Comparison of ENCODE assay signal across 8 cellular contexts in genomic region chr20:34876161-34877001, GRCh38. TPM values are rescaled to one million over a fixed set of nuclear protein-coding genes. Genes with fewer than 3 reads are reported as not detected.
A peak's percentile ranks its signal among the peaks of the same experiment; 100 is the strongest.
DNase-seq lines count a peak whose midpoint lies in the region; ATAC-seq and TF ChIP-seq lines count a peak whose summit lies in the region.

Gene ACSS2 (plus strand): TSS chr20:34876612. CDS start chr20:34876646, 34 bp downstream.

- peak within 1 kb of the TSS; percentile 95 for H3K9ac ChIP-seq in duodenal mucosa (ENCODE audit: low read depth in 1 of 2, low read length in 2 of 2)

- peaks cover 8% of the 10 kb centered on the region for H3K36me3 Mint-ChIP-seq in activated CD4-positive, alpha-beta memory T cell treated with anti-CD3 and anti-CD28 coated beads, Interleukin-2, amount 10 ng/mL, durations not matched to agents 7 days and 5 days (ENCODE audit: low read depth)

- H3K27me3 ChIP-seq in BJ (ENCODE audit: control insufficient read depth, insufficient read depth, low read length) (no peaks in the 10 kb centered on the region), duodenal mucosa (ENCODE audit: control insufficient read depth in 1 of 2, insufficient read depth in 2 of 2, low read length in 2 of 2) (no peaks in the 10 kb centered on the region)

- ATAC-seq in GM19351 (IDR thresholded peaks at IDR 0.05; ENCODE audit: unreplicated experiment) (peak; percentile 55), HG03571 (IDR thresholded peaks at IDR 0.05; ENCODE audit: unreplicated experiment) (peak; percentile 60)

- H3K36me3 ChIP-seq in BJ (ENCODE audit: control insufficient read depth, insufficient read depth, low read length) (no peaks in the 10 kb centered on the region), duodenal mucosa (ENCODE audit: control insufficient read depth in 1 of 2, insufficient read depth in 2 of 2, low read length in 2 of 2) (no peaks in the 10 kb centered on the region)

- CTCF ChIA-PET in BJ (lab: Yijun Ruan, JAX): interaction anchor here (0.5 to 5.1 kb wide), 13 partner anchors 11 to 457 kb away, joined by 3 to 61 read pairs (median 3); partner anchors contain the start of genes GSS and MYH7B
- CTCF ChIA-PET in activated CD4-positive, alpha-beta memory T cell treated with anti-CD3 and anti-CD28 coated beads, Interleukin-2, amount 10 ng/mL, durations not matched to agents 7 days and 5 days (lab: Charles Lee): interaction anchor here (0.6 to 5.4 kb wide), 16 partner anchors 12 to 268 kb away, joined by 3 to 100 read pairs (median 4); partner anchors contain the start of genes GSS, MYH7B and TRPC4AP

- TF ChIP-seq CTCF in BJ (IDR thresholded peaks at IDR 0.05; ENCODE audit: insufficient read depth, low read depth, low read length) (no peak), lower leg skin (IDR thresholded peaks at IDR 0.05) (no peak)

- peaks cover 42 to 45% of the 10 kb centered on the region in 2 donors for H3K4me1 ChIP-seq in duodenal mucosa (ENCODE audit: control insufficient read depth in 1 of 2, insufficient read depth in 2 of 2, low read length in 2 of 2)

- H3K27ac Mint-ChIP-seq in activated CD4-positive, alpha-beta memory T cell treated with anti-CD3 and anti-CD28 coated beads, Interleukin-2, amount 10 ng/mL, durations not matched to agents 7 days and 5 days: peak within 1 kb of the TSS; percentile 77

- POLR2A ChIA-PET in BJ (lab: Charles Lee): interaction anchor here (0.6 to 0.7 kb wide), 4 partner anchors 50 to 396 kb away, joined by 3 to 26 read pairs (median 13); no protein-coding TSS in a partner anchor
- POLR2A ChIA-PET in activated CD4-positive, alpha-beta memory T cell treated with anti-CD3 and anti-CD28 coated beads, Interleukin-2, amount 10 ng/mL, durations not matched to agents 7 days and 5 days (lab: Charles Lee): interaction anchor here (0.8 to 3.8 kb wide), 17 partner anchors 10 to 883 kb away, joined by 3 to 37 read pairs (median 4); partner anchors contain the start of genes EDEM2, GSS, MYH7B and TRPC4AP

- H3K27ac ChIP-seq in duodenal mucosa (ENCODE audit: low read depth, low read length): peak within 1 kb of the TSS; percentile 91

- 0% methylated on average over 49 to 61 of the region's 61 CpGs for WGBS in lower leg skin, 2 donors

- peak within 1 kb of the TSS; percentile 93 for H3K4me3 Mint-ChIP-seq in activated CD4-positive, alpha-beta memory T cell treated with anti-CD3 and anti-CD28 coated beads, Interleukin-2, amount 10 ng/mL, durations not matched to agents 7 days and 5 days

- H3K27me3 Mint-ChIP-seq in activated CD4-positive, alpha-beta memory T cell treated with anti-CD3 and anti-CD28 coated beads, Interleukin-2, amount 10 ng/mL, durations not matched to agents 7 days and 5 days: peaks cover 2% of the 10 kb centered on the region

- intact Hi-C loops in lower leg skin (cut with DNase I; ENCODE audit: low total_unique reads): no loop called here

- H3K4me1 Mint-ChIP-seq in activated CD4-positive, alpha-beta memory T cell treated with anti-CD3 and anti-CD28 coated beads, Interleukin-2, amount 10 ng/mL, durations not matched to agents 7 days and 5 days: peaks cover 69% of the 10 kb centered on the region

- peak within 1 kb of the TSS; percentile 78 for H3K4me3 ChIP-seq in BJ (ENCODE audit: low read depth, low read length)
- peak within 1 kb of the TSS; percentile 87 to 95 for H3K4me3 ChIP-seq in duodenal mucosa (ENCODE audit: low read depth in 1 of 2, low read length in 2 of 2)
- peak within 1 kb of the TSS; percentile 83 for H3K4me3 ChIP-seq in lower leg skin (ENCODE audit: low read depth, poor library complexity, severe bottlenecking)

- no peaks in the 10 kb centered on the region for H3K9me3 Mint-ChIP-seq in activated CD4-positive, alpha-beta memory T cell treated with anti-CD3 and anti-CD28 coated beads, Interleukin-2, amount 10 ng/mL, durations not matched to agents 7 days and 5 days

- no peak for TF ChIP-seq POLR2A in lower leg skin (IDR thresholded peaks at IDR 0.05)

- no peaks in the 10 kb centered on the region for H3K9me3 ChIP-seq in duodenal mucosa (ENCODE audit: control insufficient read depth in 1 of 2, low read length in 2 of 2)

- DNase-seq in BJ (ENCODE audit: low read depth) (peak; percentile 86), NCI-H82 (lab: John Stamatoyannopoulos, UW) (peak; percentile 99), lower leg skin (ENCODE audit: low spot score in 2 of 2) (peak; percentile 99 to 100)
- DNase-seq in activated CD4-positive, alpha-beta memory T cell treated with anti-CD3 and anti-CD28 coated beads, Interleukin-2, amount 10 ng/mL, durations not matched to agents 7 days and 5 days: peak; percentile 99
- DNase-seq in stimulated activated CD4-positive, alpha-beta T cell treated with anti-CD3 and anti-CD28 coated beads, Interleukin-4, amount 100 ng/mL, for 4 hours: peak; percentile 92 to 97

RNA-seq across cellular contexts. Expression of gene ACSS2, which starts in this region (rescaled TPM):
- polyA plus RNA-seq in BJ (2011; rRNA removed): 29.3 and 32.1 TPM in 2 replicates
- polyA minus RNA-seq in BJ (2011; rRNA and poly(A)+ RNA removed): 34.6 and 67.9 TPM in 2 replicates
- total RNA-seq in activated CD4-positive, alpha-beta memory T cell treated with anti-CD3 and anti-CD28 coated beads, Interleukin-2, amount 10 ng/mL, durations not matched to agents 7 days and 5 days: 10 to 100 TPM; 43.5 to 47.5 TPM
- total RNA-seq in lower leg skin: 10 to 100 TPM; 54.3 to 98.1 (median 71.5) TPM

Comparison
In these comparisons a context has a peak if more than half of its experiments do, and no peak if none do; other contexts are left out.
1. Peak in every context shown above with its lines: DNase-seq, ATAC-seq, H3K4me3 ChIP-seq and H3K27ac ChIP-seq.